ENCODE assay signal across 9 cellular contexts in genomic region chr17:7262192-7263070, GRCh38. TPM values are rescaled to one million over a fixed set of nuclear protein-coding genes. Genes with fewer than 3 reads are reported as not detected.
DNase-seq lines count a peak whose midpoint lies in the region; FAIRE-seq lines count a peak whose summit lies in the region.
"Had no signal": no experiment of that assay in that cellular context is flagged by ENCODE, and none has a peak within 500 bp of the region (broad histone marks: within the 10 kb centered on the region; RNA-seq: fewer than 3 reads in every experiment).

Gene CLDN7, minus strand, starts transcription at chr17:7262478. Its CDS starts 435 bp downstream, at chr17:7262043.

- H3K4me3 Mint-ChIP-seq in activated T-cell treated with anti-CD3 and anti-CD28 coated beads, Interleukin-2, amount 50 U/mL, for 24 hours, result peak within 1 kb of the TSS; percentile 59
- H3K4me3 Mint-ChIP-seq in activated CD4-positive, alpha-beta memory T cell treated with anti-CD3 and anti-CD28 coated beads for 36 hours, result peak within 1 kb of the TSS; percentile 53

- H3K27me3 ChIP-seq in iPS-15b (ENCODE audit: control insufficient read depth, insufficient read depth, low read length) (no peaks in the 10 kb centered on the region), small intestine (ENCODE audit: control insufficient read depth in 2 of 2, insufficient read depth in 2 of 2, low read length in 2 of 2) (no peaks in the 10 kb centered on the region)

- H3K9ac ChIP-seq in iPS-15b (ENCODE audit: low read depth, low read length), result peak within 1 kb of the TSS; percentile 94

- 3 to 6% (median 5%) methylated on average over 47 to 71 of the region's 71 CpGs for WGBS in small intestine, 3 donors

- H3K36me3 Mint-ChIP-seq in activated T-cell treated with anti-CD3 and anti-CD28 coated beads, Interleukin-2, amount 50 U/mL, for 24 hours (ENCODE audit: low read depth), result peaks cover 25% of the 10 kb centered on the region
- H3K36me3 Mint-ChIP-seq in activated CD4-positive, alpha-beta memory T cell treated with anti-CD3 and anti-CD28 coated beads for 36 hours, result peaks cover 6% of the 10 kb centered on the region

- H3K9me3 ChIP-seq in iPS-15b (ENCODE audit: control insufficient read depth, insufficient read depth, low read length) (no peaks in the 10 kb centered on the region), small intestine (ENCODE audit: control insufficient read depth, low read depth) (no peaks in the 10 kb centered on the region)

- peak within 1 kb of the TSS; percentile 98 for H3K4me3 ChIP-seq in iPS-15b (ENCODE audit: low read depth, low read length)
- H3K4me3 ChIP-seq in small intestine (ENCODE audit: low read depth in 1 of 2, low read length in 2 of 2), result peak within 1 kb of the TSS; percentile 75 to 76

- CTCF ChIA-PET in activated CD4-positive, alpha-beta memory T cell treated with anti-CD3 and anti-CD28 coated beads for 36 hours (lab: Charles Lee), result interaction anchor here (0.6 kb wide), 1 partner anchor 425 kb away, joined by 3 read pairs; the partner anchor contains the start of gene TP53

- H3K27me3 Mint-ChIP-seq in activated T-cell treated with anti-CD3 and anti-CD28 coated beads, Interleukin-2, amount 50 U/mL, for 24 hours, result peaks cover 28% of the 10 kb centered on the region
- peaks cover 21% of the 10 kb centered on the region for H3K27me3 Mint-ChIP-seq in activated CD4-positive, alpha-beta memory T cell treated with anti-CD3 and anti-CD28 coated beads for 36 hours

- H3K9me3 Mint-ChIP-seq in activated T-cell treated with anti-CD3 and anti-CD28 coated beads, Interleukin-2, amount 50 U/mL, for 24 hours, result no peaks in the 10 kb centered on the region
- H3K9me3 Mint-ChIP-seq in activated CD4-positive, alpha-beta memory T cell treated with anti-CD3 and anti-CD28 coated beads for 36 hours, result no peaks in the 10 kb centered on the region
- H3K9me3 Mint-ChIP-seq: activated naive CD4-positive, alpha-beta T cell treated with anti-CD3 and anti-CD28 coated beads, Interleukin-2, amount 50 U/mL, for 72 hours had no signal

- peaks cover 19% of the 10 kb centered on the region for H3K36me3 ChIP-seq in iPS-15b (ENCODE audit: control insufficient read depth, insufficient read depth, low read length)
- H3K36me3 ChIP-seq in small intestine (ENCODE audit: control insufficient read depth in 2 of 2, insufficient read depth in 2 of 2, low read length in 2 of 2), result peaks cover 0 to 2% of the 10 kb centered on the region in 2 donors

- H3K27ac Mint-ChIP-seq in activated T-cell treated with anti-CD3 and anti-CD28 coated beads, Interleukin-2, amount 50 U/mL, for 24 hours, result peak within 1 kb of the TSS; percentile 50
- H3K27ac Mint-ChIP-seq in activated CD4-positive, alpha-beta memory T cell treated with anti-CD3 and anti-CD28 coated beads for 36 hours, result peak within 1 kb of the TSS; percentile 28
- H3K27ac Mint-ChIP-seq: activated naive CD4-positive, alpha-beta T cell treated with anti-CD3 and anti-CD28 coated beads, Interleukin-2, amount 50 U/mL, for 72 hours had no signal

- FAIRE-seq in small intestine (lab: Jason Lieb, UNC), result no peak

- intact Hi-C loops in activated CD4-positive, alpha-beta memory T cell treated with anti-CD3 and anti-CD28 coated beads for 36 hours (cut with micrococcal nuclease), result no loop called here

- H3K27ac ChIP-seq in small intestine (ENCODE audit: low read depth in 1 of 2, low read length in 1 of 2), result peak within 1 kb of the TSS; percentile 95 to 99

- H3K4me1 ChIP-seq in iPS-15b (ENCODE audit: control insufficient read depth, insufficient read depth, low read length), result peaks cover 12% of the 10 kb centered on the region
- no peaks in the 10 kb centered on the region for H3K4me1 ChIP-seq in small intestine (ENCODE audit: control insufficient read depth in 2 of 2, insufficient read depth in 1 of 2, low read depth in 1 of 2, low read length in 1 of 2)

- H3K4me1 Mint-ChIP-seq in activated T-cell treated with anti-CD3 and anti-CD28 coated beads, Interleukin-2, amount 50 U/mL, for 24 hours (ENCODE audit: low read depth), result peaks cover 36% of the 10 kb centered on the region
- H3K4me1 Mint-ChIP-seq in activated CD4-positive, alpha-beta memory T cell treated with anti-CD3 and anti-CD28 coated beads for 36 hours (ENCODE audit: low read depth), result peaks cover 26% of the 10 kb centered on the region

- peak; percentile 40 for DNase-seq in activated T-cell treated with anti-CD3 and anti-CD28 coated beads, Interleukin-2, amount 50 U/mL, for 24 hours
- no peak for DNase-seq in activated T-cell treated with anti-CD3 and anti-CD28 coated beads, Interleukin-2, amount 50 U/mL, for 48 hours
- DNase-seq in activated CD4-positive, alpha-beta memory T cell treated with anti-CD3 and anti-CD28 coated beads for 36 hours, result no peak
- DNase-seq in small intestine (peak; percentile 97), amygdala (lab: John Stamatoyannopoulos, UW) (no peak), D341Med (ENCODE audit: low spot score) (no peak), NCI-H1092 (lab: John Stamatoyannopoulos, UW) (no peak)

- POLR2A ChIA-PET in activated CD4-positive, alpha-beta memory T cell treated with anti-CD3 and anti-CD28 coated beads for 36 hours (lab: Charles Lee), result interaction anchor here (1.1 kb wide), 1 partner anchor 11 kb away, joined by 3 read pairs; the partner anchor contains the start of gene CTDNEP1

RNA-seq across cellular contexts. Expression of gene CLDN7, which starts in this region (rescaled TPM):
- total RNA-seq in activated CD4-positive, alpha-beta memory T cell treated with anti-CD3 and anti-CD28 coated beads for 36 hours, result 1 to 10 TPM; 1.5 to 1.6 TPM
- 100 to 1,000 TPM; 309 to 561 (median 337) TPM for polyA plus RNA-seq in small intestine

Comparison
In these comparisons a context has a peak if more than half of its experiments do, and no peak if none do; other contexts are left out.
1. DNase-seq: peak in activated T-cell treated with anti-CD3 and anti-CD28 coated beads, Interleukin-2, amount 50 U/mL, for 24 hours (single experiment) and small intestine (single experiment); none in activated T-cell treated with anti-CD3 and anti-CD28 coated beads, Interleukin-2, amount 50 U/mL, for 48 hours (0 of 2), activated CD4-positive, alpha-beta memory T cell treated with anti-CD3 and anti-CD28 coated beads for 36 hours (single experiment), amygdala (0 of 56), D341Med (single experiment) and NCI-H1092 (single experiment).